ENCODE assay signal across 14 cellular contexts in the genomic region with DNA sequence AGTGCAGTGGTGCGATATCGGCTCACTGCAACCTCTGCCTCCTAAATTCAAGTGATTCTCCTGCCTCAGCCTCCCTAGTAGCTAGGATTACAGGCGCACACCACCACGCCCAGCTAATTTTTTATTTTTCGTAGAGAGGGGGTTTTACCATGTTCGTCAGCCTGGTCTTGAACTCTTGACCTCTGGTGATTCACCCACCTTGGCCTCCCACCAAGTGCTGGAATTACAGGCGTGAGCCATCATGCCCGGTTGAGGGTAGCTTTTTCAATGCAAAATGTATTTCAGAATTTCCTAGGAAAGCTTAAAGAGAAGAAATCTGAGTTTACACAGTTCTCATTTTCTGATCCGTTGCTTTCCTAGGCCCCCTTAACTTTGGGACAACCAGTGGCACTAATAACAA. TPM values are rescaled to one million over a fixed set of nuclear protein-coding genes. Genes with fewer than 3 reads are reported as not detected.
DNase-seq lines count a peak whose midpoint lies in the region; TF ChIP-seq lines count a peak whose summit lies in the region.
"Had no signal": no experiment of that assay in that cellular context is flagged by ENCODE, and none has a peak within 500 bp of the region (broad histone marks: within the 10 kb centered on the region; RNA-seq: fewer than 3 reads in every experiment).

No MANE protein-coding gene starts in this region.

- TF ChIP-seq CTCF in adrenal gland (IDR thresholded peaks at IDR 0.05), result no peak
- TF ChIP-seq CTCF in fibroblast of mammary gland (conservative IDR thresholded peaks at IDR 0.05; ENCODE audit: control insufficient read depth, insufficient read depth, low read depth, low read length), result no peak

- intact Hi-C loops in adrenal gland (cut with DNase I), result loop anchor here in 1 of 2 donors (10.0 kb wide), 1 partner anchor 284 kb away; no protein-coding TSS in a partner anchor

- H3K4me3 ChIP-seq in adrenal gland, result no peak overlapping the region
- no peak overlapping the region for H3K4me3 ChIP-seq in fibroblast of mammary gland (ENCODE audit: control insufficient read depth, low read depth, low read length)
- H3K4me3 ChIP-seq: heart left ventricle had no signal

- H3K27me3 ChIP-seq in adrenal gland, result no peaks in the 10 kb centered on the region
- H3K27me3 ChIP-seq: heart left ventricle had no signal

- no peaks in the 10 kb centered on the region for H3K9me3 ChIP-seq in adrenal gland (replicated peaks in 1 of 3)
- H3K9me3 ChIP-seq: heart left ventricle had no signal

- peaks cover 0 to 65% of the 10 kb centered on the region in 2 donors for H3K36me3 ChIP-seq in adrenal gland (replicated peaks in 1 of 2)

- no peak for TF ChIP-seq POLR2A in adrenal gland (IDR thresholded peaks at IDR 0.05)

- 59 to 68% (median 63%) methylated on average over 9 of the region's 9 CpGs for WGBS in adrenal gland, 4 donors

- peak overlapping the region in 3 of 5 donors; percentile 38 to 65 (median 53) for H3K27ac ChIP-seq in adrenal gland
- H3K27ac ChIP-seq: heart left ventricle had no signal

- peaks cover 6 to 8% of the 10 kb centered on the region in 2 donors for H3K4me1 ChIP-seq in adrenal gland (replicated peaks in 1 of 2)
- H3K4me1 ChIP-seq: heart left ventricle had no signal

- DNase-seq in HS-5 (ENCODE audit: low read depth) (peak; percentile 30), adrenal gland (peak; percentile 74 to 85 (median 82)), fibroblast of mammary gland (ENCODE audit: low read depth) (peak; percentile 81), stromal cell of bone marrow (ENCODE audit: low read depth) (peak; percentile 15), iPS-NIHi7 (ENCODE audit: extremely low spot score) (no peak), SKM-1 (lab: John Stamatoyannopoulos, UW; ENCODE audit: unreplicated experiment) (no peak)
- no peak for DNase-seq in activated CD8-positive, alpha-beta memory T cell treated with anti-CD3 and anti-CD28 coated beads for 24 hours
- DNase-seq: activated CD8-positive, alpha-beta T cell treated with anti-CD3 and anti-CD28 coated beads, Interleukin-2, amount 10 ng/mL, durations not matched to agents 7 days and 5 days; activated effector memory CD4-positive, alpha-beta T cell treated with Interleukin-2 at 50 U/mL for 16 hours; DND-41; endodermal cell; heart left ventricle; kidney glomerular epithelial cell; NCI-H1105 had no signal

RNA-seq across cellular contexts. Expression of gene BDP1, which starts 15.7 kb away (rescaled TPM):
- total RNA-seq in adrenal gland, result 10 to 100 TPM in 7 of 8 donors, 1 to 10 TPM in 1; 8.7 to 30.3 (median 19.8) TPM
- 10 to 100 TPM in 2 of 3 donors, 1 to 10 TPM in 1; 6.1 to 17.4 (median 15.2) TPM for polyA plus RNA-seq in adrenal gland

Comparison
In these comparisons a context has a peak if more than half of its experiments do, and no peak if none do; other contexts are left out.
1. DNase-seq: peak in HS-5 (single experiment), adrenal gland (7 of 7), fibroblast of mammary gland (single experiment) and stromal cell of bone marrow (single experiment); none in iPS-NIHi7 (single experiment), activated CD8-positive, alpha-beta memory T cell treated with anti-CD3 and anti-CD28 coated beads for 24 hours (single experiment) and SKM-1 (single experiment).